ENCODE assay signal across 8 cellular contexts in genomic region chr5:62305358-62305714, GRCh38. TPM values are rescaled to one million over a fixed set of nuclear protein-coding genes. Genes with fewer than 3 reads are reported as not detected.
DNase-seq lines count a peak whose midpoint lies in the region; ATAC-seq and TF ChIP-seq lines count a peak whose summit lies in the region.

No MANE protein-coding gene starts in this region.

- intact Hi-C loops in left ventricle myocardium superior (cut with micrococcal nuclease), result no loop called here
- intact Hi-C loops in uterus (cut with DNase I; ENCODE audit: low total_unique reads), result no loop called here

- H4K8ac ChIP-seq in mesendoderm (ENCODE audit: low read depth, low read length), result no peak overlapping the region

- H3K4me3 ChIP-seq in right atrium auricular region (peak overlapping the region; percentile 89 to 99), astrocyte of the spinal cord (ENCODE audit: low read depth, low read length) (peak overlapping the region; percentile 39), mesendoderm (ENCODE audit: low read length) (peak overlapping the region; percentile 32), uterus (peak overlapping the region; percentile 57 to 87)

- H3K4me2 ChIP-seq in mesendoderm (ENCODE audit: low read length), result peak overlapping the region; percentile 64

- H3K9me3 ChIP-seq in right atrium auricular region (no peaks in the 10 kb centered on the region), uterus (no peaks in the 10 kb centered on the region)

- H3K27ac ChIP-seq in right atrium auricular region (peak overlapping the region; percentile 88 to 92), mesendoderm (ENCODE audit: low read depth, low read length) (peak overlapping the region; percentile 60), uterus (peak overlapping the region; percentile 93 to 96)

- peaks cover 0 to 17% of the 10 kb centered on the region in 2 donors for H3K4me1 ChIP-seq in right atrium auricular region
- peaks cover 6% of the 10 kb centered on the region for H3K4me1 ChIP-seq in mesendoderm (ENCODE audit: control insufficient read depth, low read depth, low read length)
- H3K4me1 ChIP-seq in uterus, result no peaks in the 10 kb centered on the region

- no peak for TF ChIP-seq POLR2A in uterus (IDR thresholded peaks at IDR 0.05)

- no peak overlapping the region for H3K4ac ChIP-seq in mesendoderm (ENCODE audit: low read depth, low read length)

- H3K79me2 ChIP-seq in mesendoderm (ENCODE audit: control insufficient read depth, insufficient read depth, low read length), result peaks cover 36% of the 10 kb centered on the region

- H3K27me3 ChIP-seq in right atrium auricular region (no peaks in the 10 kb centered on the region), mesendoderm (ENCODE audit: insufficient read depth, low read length, poor library complexity) (no peaks in the 10 kb centered on the region), uterus (no peaks in the 10 kb centered on the region)

- H3K9ac ChIP-seq in mesendoderm (ENCODE audit: low read length), result peak overlapping the region; percentile 79

- ATAC-seq in left ventricle myocardium superior (no peak), HG02885 (IDR thresholded peaks at IDR 0.05; ENCODE audit: poor library complexity, unreplicated experiment) (no peak)

- H3K79me1 ChIP-seq in mesendoderm (ENCODE audit: low read length), result no peaks in the 10 kb centered on the region

- in situ Hi-C loops in astrocyte of the spinal cord (cut with HindIII; ENCODE audit: low sequenced_read_pairs), result no loop called here

- no peak overlapping the region for H2BK15ac ChIP-seq in mesendoderm (replicated peaks; ENCODE audit: low read depth)

- H3K56ac ChIP-seq in mesendoderm (ENCODE audit: low read length), result peak overlapping the region; percentile 90

- H4K5ac ChIP-seq in mesendoderm (ENCODE audit: low read length), result peak overlapping the region; percentile 88

- H2AK5ac ChIP-seq in mesendoderm (ENCODE audit: low read length), result no peak overlapping the region

- no peaks in the 10 kb centered on the region for H3K36me3 ChIP-seq in right atrium auricular region
- peaks cover 1% of the 10 kb centered on the region for H3K36me3 ChIP-seq in mesendoderm (ENCODE audit: control insufficient read depth, insufficient read depth, low read length)
- H3K36me3 ChIP-seq in uterus, result no peaks in the 10 kb centered on the region

- peak overlapping the region; percentile 55 for H2BK5ac ChIP-seq in mesendoderm (ENCODE audit: low read length)

- WGBS in mesendoderm (ENCODE audit: extremely low coverage, insufficient coverage, low lambda C conversion rate), result no CpG with 5 or more reads among the region's 4 CpGs

- H2BK120ac ChIP-seq in mesendoderm (ENCODE audit: low read depth, low read length), result no peak overlapping the region

- no peak overlapping the region for H3K23ac ChIP-seq in mesendoderm (ENCODE audit: low read length)

- DNase-seq in right atrium auricular region (ENCODE audit: low spot score) (no peak), left ventricle myocardium superior (no peak), astrocyte of the spinal cord (ENCODE audit: low read depth, low spot score) (no peak), mesendoderm (no peak), uterus (no peak), kidney glomerular epithelial cell (lab: John Stamatoyannopoulos, UW) (no peak), OCI-M2 (lab: John Stamatoyannopoulos, UW; ENCODE audit: unreplicated experiment) (no peak)

- peak overlapping the region; percentile 8 for H3K18ac ChIP-seq in mesendoderm (ENCODE audit: low read length)

- TF ChIP-seq CTCF in right atrium auricular region (IDR thresholded peaks at IDR 0.05), result no peak
- no peak for TF ChIP-seq CTCF in astrocyte of the spinal cord (IDR thresholded peaks at IDR 0.05; ENCODE audit: low read depth, low read length)
- no peak for TF ChIP-seq CTCF in uterus (IDR thresholded peaks at IDR 0.05)

RNA-seq across cellular contexts. Expression of gene KIF2A, which starts 0.7 kb away (rescaled TPM):
- total RNA-seq in right atrium auricular region (10 to 100 TPM; 10.3 to 16.3 TPM), left ventricle myocardium superior (9.3 TPM), uterus (100 to 1,000 TPM in 1 of 4 donors, 10 to 100 TPM in 3; 32.8 to 116 (median 39.4) TPM)
- 105 TPM for polyA plus RNA-seq in mesendoderm (2013, experiment 1 of 2)
- 106 TPM for polyA plus RNA-seq in mesendoderm (2013, experiment 2 of 2)

Comparison
In these comparisons a context has a peak if more than half of its experiments do, and no peak if none do; other contexts are left out.
1. H3K4me3 ChIP-seq: peak in every context shown above with its lines; median percentile 94 in right atrium auricular region; 72 in uterus; 39 in astrocyte of the spinal cord; 32 in mesendoderm.